Comparison of ENCODE assay signal across 7 cellular contexts in genomic region chr1:20793236-20793635, GRCh38.
"Had no signal": no experiment of that assay in that cellular context is flagged by ENCODE, and none has a peak within 500 bp of the region (broad histone marks: within the 10 kb centered on the region; RNA-seq: fewer than 3 reads in every experiment).

No MANE protein-coding gene starts in this region.

- H3K4me3 ChIP-seq: GM23338 had no signal

- ATAC-seq: GM23338, HepG2 had no signal

- H3K4me2 ChIP-seq: GM23338 had no signal

- H3K27ac Mint-ChIP-seq: GM23338, H9, IgD-negative memory B cell had no signal

- DNase-seq: H9, HCEC 1CT, KBM-7 had no signal

- H3K27ac ChIP-seq: HL-60 had no signal

- H2AFZ ChIP-seq: GM23338 had no signal

- H3K27me3 Mint-ChIP-seq: IgD-negative memory B cell had no signal

- H3K4me3 Mint-ChIP-seq: GM23338, H9, IgD-negative memory B cell had no signal

- H3K9me3 Mint-ChIP-seq: GM23338, H9, IgD-negative memory B cell had no signal
